16 cellular contexts compared by ENCODE assay signal in genomic region chr7:159025161-159025779, GRCh38.
DNase-seq lines count a peak whose midpoint lies in the region; TF ChIP-seq lines count a peak whose summit lies in the region.
"Had no signal": no experiment of that assay in that cellular context is flagged by ENCODE, and none has a peak within 500 bp of the region (broad histone marks: within the 10 kb centered on the region; RNA-seq: fewer than 3 reads in every experiment).

No MANE protein-coding gene starts in this region.

- H2BK5ac ChIP-seq in H9 (ENCODE audit: insufficient read length, low read length) = no peak overlapping the region

- H3K79me1 ChIP-seq in H9 (ENCODE audit: insufficient read depth, low read depth, low read length, poor library complexity, severe bottlenecking) = no peaks in the 10 kb centered on the region

- H2BK15ac ChIP-seq in H9 (ENCODE audit: low read depth, low read length) = no peak overlapping the region

- no peak for TF ChIP-seq POLR2A in esophagus squamous epithelium (IDR thresholded peaks at IDR 0.05)

- no peaks in the 10 kb centered on the region; a peak in 2 of 5 replicates for H3K9me3 Mint-ChIP-seq in H9
- H3K9me3 Mint-ChIP-seq in osteocyte (ENCODE audit: unreplicated experiment) = no peaks in the 10 kb centered on the region

- H4K91ac ChIP-seq in H9 (ENCODE audit: insufficient read length, low read depth, low read length) = no peak overlapping the region

- H3K79me2 ChIP-seq in H9 (ENCODE audit: insufficient read depth, low read length) = no peaks in the 10 kb centered on the region

- no peak overlapping the region for H3K18ac ChIP-seq in H9 (ENCODE audit: insufficient read length, low read depth, low read length)

- H4K5ac ChIP-seq in H9 (ENCODE audit: insufficient read length, low read depth, low read length) = no peak overlapping the region

- no peak overlapping the region for H3K9ac ChIP-seq in BLaER1 treated with 17β-estradiol and CSF1 and Interleukin-3, amounts not matched to agents 10 nM and 100 nM
- H3K9ac ChIP-seq in H9 (ENCODE audit: extremely low read depth, insufficient read length, low read length) = no peak overlapping the region

- H3K27me3 ChIP-seq in BLaER1 treated with 17β-estradiol and CSF1 and Interleukin-3, amounts not matched to agents 10 nM and 100 nM = peaks cover 55 to 61% (median 56%) of the 10 kb centered on the region in 11 experiments
- H3K27me3 ChIP-seq in H9 (ENCODE audit: insufficient read depth, low read length) (no peaks in the 10 kb centered on the region), esophagus squamous epithelium (peaks cover 0 to 35% (median 0%) of the 10 kb centered on the region in 4 donors)
- H3K27me3 ChIP-seq: cardiac muscle cell, vagina had no signal

- H3K4me1 Mint-ChIP-seq in H9 (peaks cover 31 to 43% of the 10 kb centered on the region in 2 experiments), osteocyte (ENCODE audit: unreplicated experiment) (peaks cover 24% of the 10 kb centered on the region)
- H3K4me1 Mint-ChIP-seq: B cell had no signal

- no peak overlapping the region for H3K56ac ChIP-seq in H9 (ENCODE audit: insufficient read length, low read depth, low read length)

- WGBS in H9 (ENCODE audit: extremely low coverage, insufficient read length, low lambda C conversion rate) = no CpG with 5 or more reads among the region's 20 CpGs
- WGBS in esophagus squamous epithelium, 2 donors = 77 to 85% methylated on average over 15 to 16 of the region's 20 CpGs

- no peaks in the 10 kb centered on the region; a peak in 1 of 7 replicates for H3K36me3 Mint-ChIP-seq in H9 (ENCODE audit: insufficient read depth in 1 of 3, low read depth in 3 of 3)
- no peaks in the 10 kb centered on the region for H3K36me3 Mint-ChIP-seq in osteocyte (ENCODE audit: unreplicated experiment)

- no peak overlapping the region for H3T11ph ChIP-seq in H9 (ENCODE audit: low read length)

- TF ChIP-seq CTCF in H9 (conservative IDR thresholded peaks at IDR 0.05) (no peak), osteocyte (IDR thresholded peaks at IDR 0.05) (no peak), esophagus squamous epithelium (IDR thresholded peaks at IDR 0.05) (no peak)

- H3K4me3 Mint-ChIP-seq in H9 = no peak overlapping the region; a peak in 1 of 5 replicates
- no peak overlapping the region for H3K4me3 Mint-ChIP-seq in osteocyte (ENCODE audit: unreplicated experiment)
- H3K4me3 Mint-ChIP-seq: activated CD4-positive, alpha-beta T cell treated with anti-CD3 and anti-CD28 coated beads, Interleukin-2, amount 10 ng/mL, durations not matched to agents 7 days and 5 days; B cell; HFFc6 had no signal

- DNase-seq in H9 = peak; percentile 19
- peak; percentile 43 for DNase-seq in RPMI8226
- peak; percentile 62 for DNase-seq in posterior vena cava (ENCODE audit: low spot score)
- no peak for DNase-seq in GF-D8 (lab: John Stamatoyannopoulos, UW)
- no peak for DNase-seq in osteocyte (ENCODE audit: extremely low spot score, unreplicated experiment)
- no peak for DNase-seq in esophagus squamous epithelium (lab: John Stamatoyannopoulos, UW)
- DNase-seq: activated CD4-positive, alpha-beta T cell treated with anti-CD3 and anti-CD28 coated beads, Interleukin-2, amount 10 ng/mL, durations not matched to agents 7 days and 5 days; HFFc6; NCI-H1436; NCI-H82; stomach; SW 1271 had no signal

- H3K9me3 ChIP-seq in BLaER1 treated with 17β-estradiol and CSF1 and Interleukin-3, amounts not matched to agents 10 nM and 100 nM (replicated peaks in 1 of 11) = peaks cover 10 to 20% (median 14%) of the 10 kb centered on the region in 11 experiments
- H3K9me3 ChIP-seq in H9 (ENCODE audit: control insufficient read depth, low read depth, low read length) (no peaks in the 10 kb centered on the region), esophagus squamous epithelium (no peaks in the 10 kb centered on the region)
- H3K9me3 ChIP-seq: stomach, vagina had no signal

- peak overlapping the region in 6 of 11 experiments; percentile 33 to 99 (median 92); a peak in 12 of 22 replicates for H3K4me2 ChIP-seq in BLaER1 treated with 17β-estradiol and CSF1 and Interleukin-3, amounts not matched to agents 10 nM and 100 nM
- no peak overlapping the region for H3K4me2 ChIP-seq in H9 (ENCODE audit: insufficient read depth, insufficient read length, low read length)

- H3K14ac ChIP-seq in H9 (ENCODE audit: insufficient read depth, low read length) = no peak overlapping the region; the same call in 1 of the 2 replicates

- H2BK120ac ChIP-seq in H9 (ENCODE audit: low read depth, low read length, poor library complexity, severe bottlenecking) = no peak overlapping the region

- H3K27ac ChIP-seq in BLaER1 treated with 17β-estradiol and CSF1 and Interleukin-3, amounts not matched to agents 10 nM and 100 nM = no peak overlapping the region
- no peak overlapping the region for H3K27ac ChIP-seq in H9 (ENCODE audit: insufficient read length, low read depth, low read length)
- no peak overlapping the region for H3K27ac ChIP-seq in esophagus squamous epithelium
- H3K27ac ChIP-seq: cardiac muscle cell, stomach, vagina had no signal

- peaks cover 35 to 68% (median 62%) of the 10 kb centered on the region in 10 experiments; a peak in 19 of 20 replicates for H3K4me1 ChIP-seq in BLaER1 treated with 17β-estradiol and CSF1 and Interleukin-3, amounts not matched to agents 10 nM and 100 nM
- 0 out of 2 replicates have a peak, but pooled peaks cover 2% of the 10 kb centered on the region for H3K4me1 ChIP-seq in H9 (ENCODE audit: insufficient read depth, low read length)
- H3K4me1 ChIP-seq in esophagus squamous epithelium = peaks cover 0 to 17% (median 5%) of the 10 kb centered on the region in 3 donors

- no peak overlapping the region for H2BK12ac ChIP-seq in H9 (ENCODE audit: insufficient read length, low read depth, low read length)

- peaks cover 0 to 7% (median 0%) of the 10 kb centered on the region in 11 experiments; a peak in 7 of 22 replicates for H3K36me3 ChIP-seq in BLaER1 treated with 17β-estradiol and CSF1 and Interleukin-3, amounts not matched to agents 10 nM and 100 nM
- no peaks in the 10 kb centered on the region for H3K36me3 ChIP-seq in esophagus squamous epithelium
- H3K36me3 ChIP-seq: cardiac muscle cell, stomach, vagina had no signal

- H2AK5ac ChIP-seq in H9 (ENCODE audit: insufficient read length, low read length) = no peak overlapping the region

- intact Hi-C loops in posterior vena cava (cut with DNase I) = loop anchor here in 1 of 2 donors (10.0 kb wide), 1 partner anchor 120 kb away; the partner anchor contains the start of gene VIPR2
- intact Hi-C loops in esophagus squamous epithelium (cut with DNase I) = no loop called here

- H3K27me3 Mint-ChIP-seq in H9 (ENCODE audit: low read depth) (peaks cover 25% of the 10 kb centered on the region), osteocyte (ENCODE audit: unreplicated experiment) (peaks cover 26% of the 10 kb centered on the region)
- H3K27me3 Mint-ChIP-seq: activated CD4-positive, alpha-beta T cell treated with anti-CD3 and anti-CD28 coated beads, Interleukin-2, amount 10 ng/mL, durations not matched to agents 7 days and 5 days had no signal

- no peak overlapping the region for H3K27ac Mint-ChIP-seq in H9
- H3K27ac Mint-ChIP-seq in osteocyte (ENCODE audit: unreplicated experiment) = no peak overlapping the region
- H3K27ac Mint-ChIP-seq: activated CD4-positive, alpha-beta T cell treated with anti-CD3 and anti-CD28 coated beads, Interleukin-2, amount 10 ng/mL, durations not matched to agents 7 days and 5 days; B cell; HFFc6 had no signal

- H3K4ac ChIP-seq in H9 (ENCODE audit: low read depth, low read length) = no peak overlapping the region

- no peak overlapping the region for H2AFZ ChIP-seq in H9 (ENCODE audit: low read length)

- no peaks in the 10 kb centered on the region for H3K23me2 ChIP-seq in H9 (ENCODE audit: insufficient read length, low read depth, low read length, poor library complexity, severe bottlenecking)

- no peak overlapping the region for H3K4me3 ChIP-seq in BLaER1 treated with 17β-estradiol and CSF1 and Interleukin-3, amounts not matched to agents 10 nM and 100 nM
- no peak overlapping the region for H3K4me3 ChIP-seq in esophagus squamous epithelium
- H3K4me3 ChIP-seq: cardiac muscle cell, stomach, vagina had no signal

- no peak overlapping the region for H4K8ac ChIP-seq in H9 (replicated peaks; ENCODE audit: insufficient read length, low read depth, low read length)

- peaks cover 0 to 23% (median 6%) of the 10 kb centered on the region in 11 experiments; a peak in 6 of 22 replicates for H4K20me1 ChIP-seq in BLaER1 treated with 17β-estradiol and CSF1 and Interleukin-3, amounts not matched to agents 10 nM and 100 nM
- no peaks in the 10 kb centered on the region for H4K20me1 ChIP-seq in H9 (ENCODE audit: control insufficient read depth, insufficient read depth, insufficient read length)

- no peak overlapping the region for H3K23ac ChIP-seq in H9 (ENCODE audit: insufficient read length, low read depth, low read length)

- no peak overlapping the region for H2BK20ac ChIP-seq in H9 (ENCODE audit: low read depth, low read length, poor library complexity, severe bottlenecking)

Comparison
In these comparisons a context has a peak if more than half of its experiments do, and no peak if none do; other contexts are left out.
1. DNase-seq: peak in H9 (single experiment), RPMI8226 (single experiment) and posterior vena cava (single experiment); none in GF-D8 (single experiment), osteocyte (single experiment) and esophagus squamous epithelium (single experiment).